Comparison of ENCODE assay signal across 1 cellular context in the genomic region with DNA sequence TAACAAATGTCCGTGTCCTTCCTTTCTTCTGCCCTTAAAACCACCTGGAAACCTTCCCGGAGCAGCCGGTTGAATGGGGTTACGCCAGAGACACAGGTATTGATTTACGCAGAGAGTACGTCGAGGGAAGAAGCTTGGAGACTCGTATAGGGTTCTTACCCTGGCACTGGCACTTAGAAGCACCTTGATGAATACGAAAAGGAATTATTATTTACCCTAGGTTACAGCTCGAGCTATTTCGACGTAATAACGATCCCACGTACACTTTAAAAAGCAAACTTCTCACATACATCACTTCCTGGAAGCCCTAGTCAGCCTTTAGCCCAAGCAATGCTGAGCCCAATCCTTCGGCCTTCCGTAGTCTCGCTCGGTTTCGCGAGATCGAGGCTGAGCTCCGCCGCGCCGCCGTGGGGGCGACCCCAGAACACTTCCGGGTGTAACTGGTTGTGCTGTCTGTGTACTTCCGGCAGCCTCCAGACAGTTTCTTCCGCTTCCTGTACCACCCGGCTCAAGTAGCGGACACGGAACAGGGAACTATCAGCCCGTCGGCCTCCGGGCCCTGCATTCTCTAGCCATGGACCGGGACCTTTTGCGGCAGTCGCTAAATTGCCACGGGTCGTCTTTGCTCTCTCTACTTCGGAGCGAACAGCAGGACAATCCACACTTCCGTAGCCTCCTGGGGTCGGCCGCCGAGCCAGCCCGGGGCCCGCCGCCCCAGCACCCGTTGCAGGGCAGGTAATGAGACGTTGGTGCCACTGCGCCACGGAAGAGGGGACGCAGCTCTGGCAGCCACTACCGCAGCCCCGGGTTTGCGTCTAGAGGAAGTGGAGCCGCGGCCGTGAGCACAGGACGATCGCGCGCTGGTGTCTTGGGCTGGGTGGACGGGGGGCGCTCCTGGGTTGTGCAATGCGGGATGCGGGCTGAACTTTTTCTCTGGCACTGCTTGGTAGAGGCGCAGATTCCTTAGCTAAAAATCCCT.
TF ChIP-seq lines count a peak whose summit lies in the region.

A gene with protein sequence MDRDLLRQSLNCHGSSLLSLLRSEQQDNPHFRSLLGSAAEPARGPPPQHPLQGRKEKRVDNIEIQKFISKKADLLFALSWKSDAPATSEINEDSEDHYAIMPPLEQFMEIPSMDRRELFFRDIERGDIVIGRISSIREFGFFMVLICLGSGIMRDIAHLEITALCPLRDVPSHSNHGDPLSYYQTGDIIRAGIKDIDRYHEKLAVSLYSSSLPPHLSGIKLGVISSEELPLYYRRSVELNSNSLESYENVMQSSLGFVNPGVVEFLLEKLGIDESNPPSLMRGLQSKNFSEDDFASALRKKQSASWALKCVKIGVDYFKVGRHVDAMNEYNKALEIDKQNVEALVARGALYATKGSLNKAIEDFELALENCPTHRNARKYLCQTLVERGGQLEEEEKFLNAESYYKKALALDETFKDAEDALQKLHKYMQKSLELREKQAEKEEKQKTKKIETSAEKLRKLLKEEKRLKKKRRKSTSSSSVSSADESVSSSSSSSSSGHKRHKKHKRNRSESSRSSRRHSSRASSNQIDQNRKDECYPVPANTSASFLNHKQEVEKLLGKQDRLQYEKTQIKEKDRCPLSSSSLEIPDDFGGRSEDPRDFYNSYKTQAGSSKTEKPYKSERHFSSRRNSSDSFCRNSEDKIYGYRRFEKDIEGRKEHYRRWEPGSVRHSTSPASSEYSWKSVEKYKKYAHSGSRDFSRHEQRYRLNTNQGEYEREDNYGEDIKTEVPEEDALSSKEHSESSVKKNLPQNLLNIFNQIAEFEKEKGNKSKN (plus strand): TSS at position 476 of the 979 bp plus-strand sequence. CDS start 99 bp downstream, at position 575.

TF ChIP-seq in HCT116, 20 proteins besides CTCF, POLR2A, EP300 and RAD21 (continued from another document):
- TF ChIP-seq REST (IDR thresholded peaks at IDR 0.05; ENCODE audit: low read depth) (no peak), FOSL1 (IDR thresholded peaks at IDR 0.05; ENCODE audit: low read depth) (no peak), JUND (IDR thresholded peaks at IDR 0.05) (no peak), YY1 (IDR thresholded peaks at IDR 0.05; ENCODE audit: extremely low read depth, insufficient replicate concordance, low read depth, low read length) (peak; percentile 74), SIN3A (IDR thresholded peaks at IDR 0.05; ENCODE audit: low read depth) (peak; percentile 88), TCF7L2 (IDR thresholded peaks at IDR 0.05; ENCODE audit: borderline replicate concordance, extremely low read depth, insufficient read depth, insufficient read length) (peak; percentile 20), ZBTB33 (IDR thresholded peaks at IDR 0.05; ENCODE audit: extremely low read depth, insufficient replicate concordance, low read length) (peak; percentile 99), ATF3 (IDR thresholded peaks at IDR 0.05) (no peak), SRF (IDR thresholded peaks at IDR 0.05; ENCODE audit: low read depth) (peak; percentile 67; the same call in 1 of the 2 replicates), SP1 (IDR thresholded peaks at IDR 0.05; ENCODE audit: low read depth) (peak; percentile 63), ZNF274 (IDR thresholded peaks at IDR 0.05; ENCODE audit: low read depth, low read length) (no peak), EGR1 (IDR thresholded peaks at IDR 0.05; ENCODE audit: low read depth) (peak; percentile 92), ZFX (IDR thresholded peaks at IDR 0.05) (peak; percentile 81), CEBPB (IDR thresholded peaks at IDR 0.05; ENCODE audit: low read depth) (peak; percentile 60; the same call in 1 of the 2 replicates), EZH2 (IDR thresholded peaks at IDR 0.05) (no peak), EZH2phosphoT487 (IDR thresholded peaks at IDR 0.05; ENCODE audit: borderline replicate concordance) (no peak)
- TF ChIP-seq, protein P1, sequence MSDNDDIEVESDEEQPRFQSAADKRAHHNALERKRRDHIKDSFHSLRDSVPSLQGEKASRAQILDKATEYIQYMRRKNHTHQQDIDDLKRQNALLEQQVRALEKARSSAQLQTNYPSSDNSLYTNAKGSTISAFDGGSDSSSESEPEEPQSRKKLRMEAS (IDR thresholded peaks at IDR 0.05) = peak; percentile 88
